30 cellular contexts compared by ENCODE assay signal in the genomic region with DNA sequence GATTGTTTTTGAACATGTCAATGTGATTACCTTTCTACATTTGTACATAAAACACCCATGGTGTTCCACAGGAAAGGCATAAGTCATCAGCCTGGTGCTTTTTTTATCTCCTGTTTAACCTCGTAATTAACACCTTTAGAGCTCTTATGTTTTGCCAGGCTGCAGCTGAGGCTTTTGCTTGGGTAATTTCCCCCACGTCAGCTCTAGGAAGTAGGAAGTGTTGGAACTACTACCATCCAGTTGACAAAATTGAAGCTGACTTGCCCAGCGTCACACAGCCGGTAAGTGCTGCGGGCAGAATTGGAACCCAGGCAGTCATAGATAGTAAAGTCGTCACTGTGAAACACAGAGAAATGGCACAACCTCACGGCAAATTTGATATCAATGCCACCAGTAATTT.
"Had no signal": no experiment of that assay in that cellular context is flagged by ENCODE, and none has a peak within 500 bp of the region (broad histone marks: within the 10 kb centered on the region; RNA-seq: fewer than 3 reads in every experiment).

No MANE protein-coding gene starts in this region.

- H3K4me1 Mint-ChIP-seq: activated B cell treated with CpG ODN at 0.5 μM for 24 hours; activated CD4-positive, alpha-beta T cell treated with anti-CD3 and anti-CD28 coated beads, Interleukin-2, amount 10 ng/mL, durations not matched to agents 24 days and 14 days; activated T-helper 17 cell treated with anti-CD3 and anti-CD28 coated beads, Interleukin-2, amount 50 U/mL, for 72 hours; brain; central memory CD8-positive, alpha-beta T cell; IgD-negative memory B cell; T-cell had no signal

- H3K36me3 Mint-ChIP-seq: activated naive CD8-positive, alpha-beta T cell; brain; IgD-negative memory B cell; T-cell had no signal

- H3K4me3 ChIP-seq: PC-9, SK-N-MC had no signal

- ATAC-seq: activated T-helper 17 cell treated with anti-CD3 and anti-CD28 coated beads, Interleukin-2, amount 50 U/mL, for 72 hours; T-cell had no signal

- DNase-seq: activated B cell treated with CpG ODN at 0.5 μM for 24 hours; activated CD4-positive, alpha-beta T cell treated with anti-CD3 and anti-CD28 coated beads for 1 hour; activated CD4-positive, alpha-beta T cell treated with anti-CD3 and anti-CD28 coated beads, Interleukin-2, amount 10 ng/mL, durations not matched to agents 24 days and 14 days; activated CD4-positive, alpha-beta T cell treated with anti-CD3 and anti-CD28 coated beads, Interleukin-2, amount 50 U/mL, for 48 hours; activated CD8-positive, alpha-beta memory T cell treated with anti-CD3 and anti-CD28 coated beads for 24 hours; activated gamma-delta T cell; activated naive CD4-positive, alpha-beta T cell treated with anti-CD3 and anti-CD28 coated beads for 36 hours; activated T-cell treated with anti-CD3 and anti-CD28 coated beads, Interleukin-2, amount 50 U/mL, for 48 hours; amygdala; KG1; NCI-H1048; NCI-H187; NCI-H2171; NCI-H2227 treated with DMSO at 0.1 percent for 48 hours; NCI-H446 treated with DMSO at 0.1 percent for 48 hours; NCI-H526; NCI-H82; PC-9; SIG-M5; T-cell; T-helper 2 cell; T1000 had no signal

- H3K27me3 Mint-ChIP-seq: activated B cell treated with CpG ODN at 0.5 μM for 24 hours; activated CD4-positive, alpha-beta T cell treated with anti-CD3 and anti-CD28 coated beads, Interleukin-2, amount 10 ng/mL, durations not matched to agents 24 days and 14 days; activated naive CD8-positive, alpha-beta T cell; activated T-helper 17 cell treated with anti-CD3 and anti-CD28 coated beads, Interleukin-2, amount 50 U/mL, for 72 hours; brain; central memory CD8-positive, alpha-beta T cell; IgD-negative memory B cell; T-cell had no signal

- H3K4me3 Mint-ChIP-seq: activated B cell treated with CpG ODN at 0.5 μM for 24 hours; activated CD4-positive, alpha-beta T cell treated with anti-CD3 and anti-CD28 coated beads, Interleukin-2, amount 10 ng/mL, durations not matched to agents 24 days and 14 days; activated naive CD4-positive, alpha-beta T cell treated with anti-CD3 and anti-CD28 coated beads for 36 hours; activated naive CD8-positive, alpha-beta T cell; activated T-helper 17 cell treated with anti-CD3 and anti-CD28 coated beads, Interleukin-2, amount 50 U/mL, for 72 hours; brain; central memory CD8-positive, alpha-beta T cell; IgD-negative memory B cell; T-cell had no signal

- H3K27ac ChIP-seq: PC-9, SK-N-MC had no signal

- H3K9me3 Mint-ChIP-seq: activated B cell treated with CpG ODN at 0.5 μM for 24 hours; activated CD4-positive, alpha-beta T cell treated with anti-CD3 and anti-CD28 coated beads, Interleukin-2, amount 10 ng/mL, durations not matched to agents 24 days and 14 days; activated naive CD4-positive, alpha-beta T cell treated with anti-CD3 and anti-CD28 coated beads for 36 hours; brain had no signal

- H3K4me2 ChIP-seq: PC-9 had no signal

- FAIRE-seq: astrocyte, TTC549 had no signal

- H2AFZ ChIP-seq: PC-9 had no signal

- H3K27ac Mint-ChIP-seq: activated B cell treated with CpG ODN at 0.5 μM for 24 hours; activated CD4-positive, alpha-beta T cell treated with anti-CD3 and anti-CD28 coated beads, Interleukin-2, amount 10 ng/mL, durations not matched to agents 24 days and 14 days; activated naive CD4-positive, alpha-beta T cell treated with anti-CD3 and anti-CD28 coated beads for 36 hours; activated naive CD8-positive, alpha-beta T cell; activated T-helper 17 cell treated with anti-CD3 and anti-CD28 coated beads, Interleukin-2, amount 50 U/mL, for 72 hours; brain; IgD-negative memory B cell; T-cell had no signal
